Comparison of ENCODE assay signal across 1 cellular context in the genomic region with DNA sequence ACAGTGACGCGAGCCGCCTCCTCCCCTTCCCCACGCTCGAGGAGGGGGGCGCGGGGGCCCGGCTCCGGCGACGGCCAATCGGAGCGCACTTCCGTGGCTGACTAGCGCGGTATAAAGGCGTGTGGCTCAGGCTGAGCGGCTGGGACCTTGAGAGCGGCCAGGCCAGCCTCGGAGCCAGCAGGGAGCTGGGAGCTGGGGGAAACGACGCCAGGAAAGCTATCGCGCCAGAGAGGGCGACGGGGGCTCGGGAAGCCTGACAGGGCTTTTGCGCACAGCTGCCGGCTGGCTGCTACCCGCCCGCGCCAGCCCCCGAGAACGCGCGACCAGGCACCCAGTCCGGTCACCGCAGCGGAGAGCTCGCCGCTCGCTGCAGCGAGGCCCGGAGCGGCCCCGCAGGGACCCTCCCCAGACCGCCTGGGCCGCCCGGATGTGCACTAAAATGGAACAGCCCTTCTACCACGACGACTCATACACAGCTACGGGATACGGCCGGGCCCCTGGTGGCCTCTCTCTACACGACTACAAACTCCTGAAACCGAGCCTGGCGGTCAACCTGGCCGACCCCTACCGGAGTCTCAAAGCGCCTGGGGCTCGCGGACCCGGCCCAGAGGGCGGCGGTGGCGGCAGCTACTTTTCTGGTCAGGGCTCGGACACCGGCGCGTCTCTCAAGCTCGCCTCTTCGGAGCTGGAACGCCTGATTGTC.
TF ChIP-seq lines count a peak whose summit lies in the region.

A gene (plus strand): TSS at position 142 of the 703 bp plus-strand sequence. CDS start 286 bp downstream, at position 428.

TF ChIP-seq in K562, 482 proteins besides CTCF, POLR2A, EP300 and RAD21 (continued from another document and continues in another):
- TF ChIP-seq, protein P1, sequence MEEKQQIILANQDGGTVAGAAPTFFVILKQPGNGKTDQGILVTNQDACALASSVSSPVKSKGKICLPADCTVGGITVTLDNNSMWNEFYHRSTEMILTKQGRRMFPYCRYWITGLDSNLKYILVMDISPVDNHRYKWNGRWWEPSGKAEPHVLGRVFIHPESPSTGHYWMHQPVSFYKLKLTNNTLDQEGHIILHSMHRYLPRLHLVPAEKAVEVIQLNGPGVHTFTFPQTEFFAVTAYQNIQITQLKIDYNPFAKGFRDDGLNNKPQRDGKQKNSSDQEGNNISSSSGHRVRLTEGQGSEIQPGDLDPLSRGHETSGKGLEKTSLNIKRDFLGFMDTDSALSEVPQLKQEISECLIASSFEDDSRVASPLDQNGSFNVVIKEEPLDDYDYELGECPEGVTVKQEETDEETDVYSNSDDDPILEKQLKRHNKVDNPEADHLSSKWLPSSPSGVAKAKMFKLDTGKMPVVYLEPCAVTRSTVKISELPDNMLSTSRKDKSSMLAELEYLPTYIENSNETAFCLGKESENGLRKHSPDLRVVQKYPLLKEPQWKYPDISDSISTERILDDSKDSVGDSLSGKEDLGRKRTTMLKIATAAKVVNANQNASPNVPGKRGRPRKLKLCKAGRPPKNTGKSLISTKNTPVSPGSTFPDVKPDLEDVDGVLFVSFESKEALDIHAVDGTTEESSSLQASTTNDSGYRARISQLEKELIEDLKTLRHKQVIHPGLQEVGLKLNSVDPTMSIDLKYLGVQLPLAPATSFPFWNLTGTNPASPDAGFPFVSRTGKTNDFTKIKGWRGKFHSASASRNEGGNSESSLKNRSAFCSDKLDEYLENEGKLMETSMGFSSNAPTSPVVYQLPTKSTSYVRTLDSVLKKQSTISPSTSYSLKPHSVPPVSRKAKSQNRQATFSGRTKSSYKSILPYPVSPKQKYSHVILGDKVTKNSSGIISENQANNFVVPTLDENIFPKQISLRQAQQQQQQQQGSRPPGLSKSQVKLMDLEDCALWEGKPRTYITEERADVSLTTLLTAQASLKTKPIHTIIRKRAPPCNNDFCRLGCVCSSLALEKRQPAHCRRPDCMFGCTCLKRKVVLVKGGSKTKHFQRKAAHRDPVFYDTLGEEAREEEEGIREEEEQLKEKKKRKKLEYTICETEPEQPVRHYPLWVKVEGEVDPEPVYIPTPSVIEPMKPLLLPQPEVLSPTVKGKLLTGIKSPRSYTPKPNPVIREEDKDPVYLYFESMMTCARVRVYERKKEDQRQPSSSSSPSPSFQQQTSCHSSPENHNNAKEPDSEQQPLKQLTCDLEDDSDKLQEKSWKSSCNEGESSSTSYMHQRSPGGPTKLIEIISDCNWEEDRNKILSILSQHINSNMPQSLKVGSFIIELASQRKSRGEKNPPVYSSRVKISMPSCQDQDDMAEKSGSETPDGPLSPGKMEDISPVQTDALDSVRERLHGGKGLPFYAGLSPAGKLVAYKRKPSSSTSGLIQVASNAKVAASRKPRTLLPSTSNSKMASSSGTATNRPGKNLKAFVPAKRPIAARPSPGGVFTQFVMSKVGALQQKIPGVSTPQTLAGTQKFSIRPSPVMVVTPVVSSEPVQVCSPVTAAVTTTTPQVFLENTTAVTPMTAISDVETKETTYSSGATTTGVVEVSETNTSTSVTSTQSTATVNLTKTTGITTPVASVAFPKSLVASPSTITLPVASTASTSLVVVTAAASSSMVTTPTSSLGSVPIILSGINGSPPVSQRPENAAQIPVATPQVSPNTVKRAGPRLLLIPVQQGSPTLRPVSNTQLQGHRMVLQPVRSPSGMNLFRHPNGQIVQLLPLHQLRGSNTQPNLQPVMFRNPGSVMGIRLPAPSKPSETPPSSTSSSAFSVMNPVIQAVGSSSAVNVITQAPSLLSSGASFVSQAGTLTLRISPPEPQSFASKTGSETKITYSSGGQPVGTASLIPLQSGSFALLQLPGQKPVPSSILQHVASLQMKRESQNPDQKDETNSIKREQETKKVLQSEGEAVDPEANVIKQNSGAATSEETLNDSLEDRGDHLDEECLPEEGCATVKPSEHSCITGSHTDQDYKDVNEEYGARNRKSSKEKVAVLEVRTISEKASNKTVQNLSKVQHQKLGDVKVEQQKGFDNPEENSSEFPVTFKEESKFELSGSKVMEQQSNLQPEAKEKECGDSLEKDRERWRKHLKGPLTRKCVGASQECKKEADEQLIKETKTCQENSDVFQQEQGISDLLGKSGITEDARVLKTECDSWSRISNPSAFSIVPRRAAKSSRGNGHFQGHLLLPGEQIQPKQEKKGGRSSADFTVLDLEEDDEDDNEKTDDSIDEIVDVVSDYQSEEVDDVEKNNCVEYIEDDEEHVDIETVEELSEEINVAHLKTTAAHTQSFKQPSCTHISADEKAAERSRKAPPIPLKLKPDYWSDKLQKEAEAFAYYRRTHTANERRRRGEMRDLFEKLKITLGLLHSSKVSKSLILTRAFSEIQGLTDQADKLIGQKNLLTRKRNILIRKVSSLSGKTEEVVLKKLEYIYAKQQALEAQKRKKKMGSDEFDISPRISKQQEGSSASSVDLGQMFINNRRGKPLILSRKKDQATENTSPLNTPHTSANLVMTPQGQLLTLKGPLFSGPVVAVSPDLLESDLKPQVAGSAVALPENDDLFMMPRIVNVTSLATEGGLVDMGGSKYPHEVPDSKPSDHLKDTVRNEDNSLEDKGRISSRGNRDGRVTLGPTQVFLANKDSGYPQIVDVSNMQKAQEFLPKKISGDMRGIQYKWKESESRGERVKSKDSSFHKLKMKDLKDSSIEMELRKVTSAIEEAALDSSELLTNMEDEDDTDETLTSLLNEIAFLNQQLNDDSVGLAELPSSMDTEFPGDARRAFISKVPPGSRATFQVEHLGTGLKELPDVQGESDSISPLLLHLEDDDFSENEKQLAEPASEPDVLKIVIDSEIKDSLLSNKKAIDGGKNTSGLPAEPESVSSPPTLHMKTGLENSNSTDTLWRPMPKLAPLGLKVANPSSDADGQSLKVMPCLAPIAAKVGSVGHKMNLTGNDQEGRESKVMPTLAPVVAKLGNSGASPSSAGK (IDR thresholded peaks at IDR 0.05): no peak
- no peak for TF ChIP-seq ZNF668 (CRISPR knock-in tag; IDR thresholded peaks at IDR 0.05)
- no peak for TF ChIP-seq SIX5 (IDR thresholded peaks at IDR 0.05; ENCODE audit: borderline replicate concordance in 1 of 2, insufficient read depth in 1 of 2, low read depth in 1 of 2, low read length in 2 of 2)
- peak; percentile 9 for TF ChIP-seq FOS (IDR thresholded peaks at IDR 0.05; ENCODE audit: extremely low read depth, insufficient read length)
- TF ChIP-seq, protein P2, sequence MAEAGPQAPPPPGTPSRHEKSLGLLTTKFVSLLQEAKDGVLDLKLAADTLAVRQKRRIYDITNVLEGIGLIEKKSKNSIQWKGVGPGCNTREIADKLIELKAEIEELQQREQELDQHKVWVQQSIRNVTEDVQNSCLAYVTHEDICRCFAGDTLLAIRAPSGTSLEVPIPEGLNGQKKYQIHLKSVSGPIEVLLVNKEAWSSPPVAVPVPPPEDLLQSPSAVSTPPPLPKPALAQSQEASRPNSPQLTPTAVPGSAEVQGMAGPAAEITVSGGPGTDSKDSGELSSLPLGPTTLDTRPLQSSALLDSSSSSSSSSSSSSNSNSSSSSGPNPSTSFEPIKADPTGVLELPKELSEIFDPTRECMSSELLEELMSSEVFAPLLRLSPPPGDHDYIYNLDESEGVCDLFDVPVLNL (CRISPR knock-in tag; IDR thresholded peaks at IDR 0.05; ENCODE audit: low read depth): no peak
- TF ChIP-seq IFI16 (CRISPR knock-in tag; IDR thresholded peaks at IDR 0.05): no peak
- TF ChIP-seq NCOA6 (IDR thresholded peaks at IDR 0.05): no peak
- TF ChIP-seq, protein P3, sequence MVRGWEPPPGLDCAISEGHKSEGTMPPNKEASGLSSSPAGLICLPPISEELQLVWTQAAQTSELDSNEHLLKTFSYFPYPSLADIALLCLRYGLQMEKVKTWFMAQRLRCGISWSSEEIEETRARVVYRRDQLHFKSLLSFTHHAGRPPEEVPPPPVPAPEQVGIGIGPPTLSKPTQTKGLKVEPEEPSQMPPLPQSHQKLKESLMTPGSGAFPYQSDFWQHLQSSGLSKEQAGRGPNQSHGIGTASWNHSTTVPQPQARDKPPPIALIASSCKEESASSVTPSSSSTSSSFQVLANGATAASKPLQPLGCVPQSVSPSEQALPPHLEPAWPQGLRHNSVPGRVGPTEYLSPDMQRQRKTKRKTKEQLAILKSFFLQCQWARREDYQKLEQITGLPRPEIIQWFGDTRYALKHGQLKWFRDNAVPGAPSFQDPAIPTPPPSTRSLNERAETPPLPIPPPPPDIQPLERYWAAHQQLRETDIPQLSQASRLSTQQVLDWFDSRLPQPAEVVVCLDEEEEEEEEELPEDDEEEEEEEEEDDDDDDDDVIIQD (CRISPR knock-in tag; IDR thresholded peaks at IDR 0.05): no peak
- TF ChIP-seq ZSCAN32 (CRISPR knock-in tag; IDR thresholded peaks at IDR 0.05): peak; percentile 75
- TF ChIP-seq ETV5 (CRISPR knock-in tag; IDR thresholded peaks at IDR 0.05; ENCODE audit: low read depth): peak; percentile 90
- TF ChIP-seq, protein P4, sequence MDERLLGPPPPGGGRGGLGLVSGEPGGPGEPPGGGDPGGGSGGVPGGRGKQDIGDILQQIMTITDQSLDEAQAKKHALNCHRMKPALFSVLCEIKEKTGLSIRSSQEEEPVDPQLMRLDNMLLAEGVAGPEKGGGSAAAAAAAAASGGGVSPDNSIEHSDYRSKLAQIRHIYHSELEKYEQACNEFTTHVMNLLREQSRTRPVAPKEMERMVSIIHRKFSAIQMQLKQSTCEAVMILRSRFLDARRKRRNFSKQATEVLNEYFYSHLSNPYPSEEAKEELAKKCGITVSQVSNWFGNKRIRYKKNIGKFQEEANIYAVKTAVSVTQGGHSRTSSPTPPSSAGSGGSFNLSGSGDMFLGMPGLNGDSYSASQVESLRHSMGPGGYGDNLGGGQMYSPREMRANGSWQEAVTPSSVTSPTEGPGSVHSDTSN (CRISPR knock-in tag; IDR thresholded peaks at IDR 0.05; ENCODE audit: low read depth): no peak
- TF ChIP-seq, protein P4 (tag; conservative IDR thresholded peaks at IDR 0.05; ENCODE audit: low read depth): peak; percentile 19; the same call in 1 of the 2 replicates
- TF ChIP-seq ZNF583 (CRISPR knock-in tag; IDR thresholded peaks at IDR 0.05): no peak
- TF ChIP-seq NFRKB (IDR thresholded peaks at IDR 0.05; ENCODE audit: low read depth): no peak
- no peak for TF ChIP-seq HOXB6 (CRISPR knock-in tag; IDR thresholded peaks at IDR 0.05; ENCODE audit: borderline replicate concordance)
- no peak for TF ChIP-seq HSF4 (CRISPR knock-in tag; IDR thresholded peaks at IDR 0.05; ENCODE audit: borderline replicate concordance)
- peak; percentile 45; the same call in 1 of the 2 replicates for TF ChIP-seq TCF7 (IDR thresholded peaks at IDR 0.05; ENCODE audit: borderline replicate concordance)
- TF ChIP-seq, protein P5, sequence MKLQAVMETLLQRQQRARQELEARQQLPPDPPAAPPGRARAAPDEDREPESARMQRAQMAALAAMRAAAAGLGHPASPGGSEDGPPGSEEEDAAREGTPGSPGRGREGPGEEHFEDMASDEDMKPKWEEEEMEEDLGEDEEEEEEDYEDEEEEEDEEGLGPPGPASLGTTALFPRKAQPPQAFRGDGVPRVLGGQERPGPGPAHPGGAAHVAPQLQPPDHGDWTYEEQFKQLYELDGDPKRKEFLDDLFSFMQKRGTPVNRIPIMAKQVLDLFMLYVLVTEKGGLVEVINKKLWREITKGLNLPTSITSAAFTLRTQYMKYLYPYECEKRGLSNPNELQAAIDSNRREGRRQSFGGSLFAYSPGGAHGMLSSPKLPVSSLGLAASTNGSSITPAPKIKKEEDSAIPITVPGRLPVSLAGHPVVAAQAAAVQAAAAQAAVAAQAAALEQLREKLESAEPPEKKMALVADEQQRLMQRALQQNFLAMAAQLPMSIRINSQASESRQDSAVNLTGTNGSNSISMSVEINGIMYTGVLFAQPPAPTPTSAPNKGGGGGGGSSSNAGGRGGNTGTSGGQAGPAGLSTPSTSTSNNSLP (IDR thresholded peaks at IDR 0.05; ENCODE audit: borderline replicate concordance, low read depth, low read length): no peak
- TF ChIP-seq EP400 (IDR thresholded peaks at IDR 0.05): peak; percentile 68; the same call in 1 of the 2 replicates
- TF ChIP-seq POU5F1 (IDR thresholded peaks at IDR 0.05; ENCODE audit: borderline replicate concordance, low read depth, low read length, partially characterized antibody): no peak
- no peak for TF ChIP-seq CC2D1A (IDR thresholded peaks at IDR 0.05)
- peak; percentile 9 to 97; a peak in 3 of 4 replicates for TF ChIP-seq TBL1XR1 (IDR thresholded peaks at IDR 0.05; ENCODE audit: low read length in 2 of 2)
- TF ChIP-seq MEF2D (tag; conservative IDR thresholded peaks at IDR 0.05; ENCODE audit: low read depth): no peak
- peak; percentile 60 for TF ChIP-seq XRCC5 (IDR thresholded peaks at IDR 0.05; ENCODE audit: low read depth, low read length)
- TF ChIP-seq, protein P6, sequence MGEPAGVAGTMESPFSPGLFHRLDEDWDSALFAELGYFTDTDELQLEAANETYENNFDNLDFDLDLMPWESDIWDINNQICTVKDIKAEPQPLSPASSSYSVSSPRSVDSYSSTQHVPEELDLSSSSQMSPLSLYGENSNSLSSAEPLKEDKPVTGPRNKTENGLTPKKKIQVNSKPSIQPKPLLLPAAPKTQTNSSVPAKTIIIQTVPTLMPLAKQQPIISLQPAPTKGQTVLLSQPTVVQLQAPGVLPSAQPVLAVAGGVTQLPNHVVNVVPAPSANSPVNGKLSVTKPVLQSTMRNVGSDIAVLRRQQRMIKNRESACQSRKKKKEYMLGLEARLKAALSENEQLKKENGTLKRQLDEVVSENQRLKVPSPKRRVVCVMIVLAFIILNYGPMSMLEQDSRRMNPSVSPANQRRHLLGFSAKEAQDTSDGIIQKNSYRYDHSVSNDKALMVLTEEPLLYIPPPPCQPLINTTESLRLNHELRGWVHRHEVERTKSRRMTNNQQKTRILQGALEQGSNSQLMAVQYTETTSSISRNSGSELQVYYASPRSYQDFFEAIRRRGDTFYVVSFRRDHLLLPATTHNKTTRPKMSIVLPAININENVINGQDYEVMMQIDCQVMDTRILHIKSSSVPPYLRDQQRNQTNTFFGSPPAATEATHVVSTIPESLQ (CRISPR knock-in tag; IDR thresholded peaks at IDR 0.05): peak; percentile 94; the same call in 1 of the 2 replicates
- TF ChIP-seq, protein P7, sequence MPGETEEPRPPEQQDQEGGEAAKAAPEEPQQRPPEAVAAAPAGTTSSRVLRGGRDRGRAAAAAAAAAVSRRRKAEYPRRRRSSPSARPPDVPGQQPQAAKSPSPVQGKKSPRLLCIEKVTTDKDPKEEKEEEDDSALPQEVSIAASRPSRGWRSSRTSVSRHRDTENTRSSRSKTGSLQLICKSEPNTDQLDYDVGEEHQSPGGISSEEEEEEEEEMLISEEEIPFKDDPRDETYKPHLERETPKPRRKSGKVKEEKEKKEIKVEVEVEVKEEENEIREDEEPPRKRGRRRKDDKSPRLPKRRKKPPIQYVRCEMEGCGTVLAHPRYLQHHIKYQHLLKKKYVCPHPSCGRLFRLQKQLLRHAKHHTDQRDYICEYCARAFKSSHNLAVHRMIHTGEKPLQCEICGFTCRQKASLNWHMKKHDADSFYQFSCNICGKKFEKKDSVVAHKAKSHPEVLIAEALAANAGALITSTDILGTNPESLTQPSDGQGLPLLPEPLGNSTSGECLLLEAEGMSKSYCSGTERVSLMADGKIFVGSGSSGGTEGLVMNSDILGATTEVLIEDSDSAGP (CRISPR knock-in tag; IDR thresholded peaks at IDR 0.05): no peak
- no peak for TF ChIP-seq ZFP1 (CRISPR knock-in tag; IDR thresholded peaks at IDR 0.05)
- TF ChIP-seq SMARCA5 (IDR thresholded peaks at IDR 0.05): no peak
- no peak for TF ChIP-seq ZNF780A (CRISPR knock-in tag; IDR thresholded peaks at IDR 0.05)
- TF ChIP-seq MCM2 (IDR thresholded peaks at IDR 0.05; ENCODE audit: low read depth): no peak
- TF ChIP-seq WHSC1 (IDR thresholded peaks at IDR 0.05; ENCODE audit: low read length): no peak
- TF ChIP-seq ZNF785 (CRISPR knock-in tag; IDR thresholded peaks at IDR 0.05): no peak
